Comparison of ENCODE assay signal across 11 cellular contexts in the genomic region with DNA sequence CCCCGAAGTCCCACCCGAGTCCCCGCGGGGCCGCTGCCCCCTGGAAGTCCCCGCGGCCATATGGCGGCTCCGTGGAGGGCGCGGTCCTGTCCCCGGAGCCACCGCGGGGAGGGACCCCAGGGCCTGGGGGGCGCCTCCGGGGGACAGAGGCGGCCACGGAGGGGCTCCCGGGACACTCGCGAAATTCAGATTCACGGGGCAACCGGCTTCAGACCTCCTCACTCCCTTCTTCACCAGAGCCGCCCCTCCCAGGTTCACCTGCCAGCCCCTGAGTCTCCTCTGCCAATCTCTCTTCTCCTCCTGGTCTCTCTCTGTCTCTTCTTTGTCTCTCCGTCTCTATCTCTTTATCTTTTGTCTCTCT. TPM values are rescaled to one million over a fixed set of nuclear protein-coding genes. Genes with fewer than 3 reads are reported as not detected.
DNase-seq lines count a peak whose midpoint lies in the region; ATAC-seq and TF ChIP-seq lines count a peak whose summit lies in the region.
"Had no signal": no experiment of that assay in that cellular context is flagged by ENCODE, and none has a peak within 500 bp of the region (broad histone marks: within the 10 kb centered on the region; RNA-seq: fewer than 3 reads in every experiment).

No MANE protein-coding gene starts in this region.

- no peak for DNase-seq in Caco-2
- DNase-seq in T-helper 9 cell = peak; percentile 16
- no peak for DNase-seq in endothelial cell (ENCODE audit: low spot score)
- no peak for DNase-seq in progenitor cell of endocrine pancreas (ENCODE audit: low spot score, unreplicated experiment)
- no peak for DNase-seq in activated CD4-positive, CD25-positive, alpha-beta regulatory T cell (lab: John Stamatoyannopoulos, UW)
- DNase-seq in Ammon's horn (ENCODE audit: low spot score) = no peak
- DNase-seq in sciatic nerve (ENCODE audit: low spot score) = no peak
- no peak for DNase-seq in epidermal melanocyte (ENCODE audit: insufficient read length, low spot score)
- DNase-seq: NCI-H345, trophoblast cell had no signal

- intact Hi-C loops in Caco-2 (cut with micrococcal nuclease; ENCODE audit: unreplicated experiment) = no loop called here
- intact Hi-C loops in sciatic nerve (cut with DNase I) = no loop called here

- H3K27me3 Mint-ChIP-seq in Caco-2 (ENCODE audit: insufficient read depth, unreplicated experiment) (peaks cover 3% of the 10 kb centered on the region), endothelial cell (ENCODE audit: unreplicated experiment) (peaks cover 13% of the 10 kb centered on the region), progenitor cell of endocrine pancreas (peaks cover 11% of the 10 kb centered on the region)

- no peak for ATAC-seq in sciatic nerve

- no peak overlapping the region for H3K4me3 ChIP-seq in Caco-2 (ENCODE audit: low read depth, low read length)

- H3K27me3 ChIP-seq in Caco-2 (replicated peaks; ENCODE audit: control insufficient read depth, insufficient read depth, low read length) = no peaks in the 10 kb centered on the region

- no TSS peak for BruUV-seq in Caco-2 (replicated peaks; lab: Mats Ljungman, UMichigan)

- peaks cover 13% of the 10 kb centered on the region for H3K9me3 Mint-ChIP-seq in Caco-2 (ENCODE audit: unreplicated experiment)
- no peaks in the 10 kb centered on the region for H3K9me3 Mint-ChIP-seq in endothelial cell (ENCODE audit: unreplicated experiment)
- no peaks in the 10 kb centered on the region for H3K9me3 Mint-ChIP-seq in progenitor cell of endocrine pancreas (ENCODE audit: low read depth)

- POLR2A ChIA-PET in Caco-2 (lab: Charles Lee) = no interaction called here

- peaks cover 11% of the 10 kb centered on the region for H3K36me3 Mint-ChIP-seq in Caco-2 (ENCODE audit: insufficient read depth, unreplicated experiment)
- H3K36me3 Mint-ChIP-seq in endothelial cell (ENCODE audit: low read depth, unreplicated experiment) = peaks cover 17% of the 10 kb centered on the region
- H3K36me3 Mint-ChIP-seq in progenitor cell of endocrine pancreas (ENCODE audit: insufficient read depth) = peaks cover 3% of the 10 kb centered on the region

- H3K36me3 ChIP-seq in Caco-2 (ENCODE audit: control insufficient read depth, insufficient read depth, low read length) = no peaks in the 10 kb centered on the region

- H3K9me3 ChIP-seq in Caco-2 = peaks cover 3% of the 10 kb centered on the region; the same call in 1 of the 2 replicates

- H3K4me1 ChIP-seq in Caco-2 = peaks cover 19% of the 10 kb centered on the region
- H3K4me1 ChIP-seq: parathyroid adenoma had no signal

- H3K27ac Mint-ChIP-seq in Caco-2 (ENCODE audit: unreplicated experiment) (peak overlapping the region; percentile 5), endothelial cell (ENCODE audit: unreplicated experiment) (no peak overlapping the region), progenitor cell of endocrine pancreas (no peak overlapping the region)

- no peak for TF ChIP-seq CTCF in Caco-2 (IDR thresholded peaks at IDR 0.05; ENCODE audit: insufficient read depth in 1 of 2, low read depth in 1 of 2, low read length in 1 of 2, severe bottlenecking in 1 of 2, unreplicated experiment in 1 of 2)
- TF ChIP-seq CTCF in endothelial cell (IDR thresholded peaks at IDR 0.05; ENCODE audit: unreplicated experiment) = no peak
- TF ChIP-seq CTCF in progenitor cell of endocrine pancreas (IDR thresholded peaks at IDR 0.05; ENCODE audit: unreplicated experiment) = no peak

- H3K4me1 Mint-ChIP-seq in Caco-2 (ENCODE audit: low read depth, unreplicated experiment) = peaks cover 8% of the 10 kb centered on the region
- H3K4me1 Mint-ChIP-seq in endothelial cell (ENCODE audit: unreplicated experiment) = peaks cover 2% of the 10 kb centered on the region
- peaks cover 16% of the 10 kb centered on the region for H3K4me1 Mint-ChIP-seq in progenitor cell of endocrine pancreas (ENCODE audit: low read depth)

- H3K4me3 Mint-ChIP-seq in Caco-2 (ENCODE audit: unreplicated experiment) = peak overlapping the region; percentile 52
- peak overlapping the region; percentile 79 for H3K4me3 Mint-ChIP-seq in endothelial cell (ENCODE audit: unreplicated experiment)
- H3K4me3 Mint-ChIP-seq in progenitor cell of endocrine pancreas (ENCODE audit: low read depth) = peak overlapping the region; percentile 20

- CTCF ChIA-PET in Caco-2 (lab: Charles Lee) = no interaction called here

RNA-seq across cellular contexts. Expression of gene TOLLIP, which starts 28.2 kb away (rescaled TPM):
- total RNA-seq in Caco-2 (2022) (64.6 and 78.3 TPM in 2 replicates), endothelial cell (ENCODE audit: unreplicated experiment) (65.3 TPM), progenitor cell of endocrine pancreas (41.2 and 44.4 TPM in 2 replicates), sciatic nerve (60.5 TPM)

RNA-seq across cellular contexts. Expression of gene BRSK2, which starts 52.1 kb away (rescaled TPM):
- total RNA-seq in Caco-2 (2022) (32.8 and 35.9 TPM in 2 replicates), endothelial cell (ENCODE audit: unreplicated experiment) (4.0 TPM), progenitor cell of endocrine pancreas (49.2 and 53.2 TPM in 2 replicates), sciatic nerve (7.4 TPM)

Comparison
In these comparisons a context has a peak if more than half of its experiments do, and no peak if none do; other contexts are left out.
1. H3K4me3 Mint-ChIP-seq: peak in every context shown above with its lines; median percentile 79 in endothelial cell; 52 in Caco-2; 20 in progenitor cell of endocrine pancreas.